33 cellular contexts compared by ENCODE assay signal in genomic region chr5:107319921-107320320, GRCh38.
"Had no signal": no experiment of that assay in that cellular context is flagged by ENCODE, and none has a peak within 500 bp of the region (broad histone marks: within the 10 kb centered on the region; RNA-seq: fewer than 3 reads in every experiment).

No MANE protein-coding gene starts in this region.

- FAIRE-seq: astrocyte, TTC549 had no signal

- DNase-seq: activated B cell treated with CpG ODN at 0.5 μM for 24 hours; activated CD4-positive, alpha-beta memory T cell treated with anti-CD3 and anti-CD28 coated beads for 36 hours; activated CD4-positive, alpha-beta T cell treated with anti-CD3 and anti-CD28 coated beads for 4 hours; activated CD4-positive, alpha-beta T cell treated with anti-CD3 and anti-CD28 coated beads, Interleukin-2, amount 10 ng/mL, durations not matched to agents 24 days and 14 days; activated CD4-positive, alpha-beta T cell treated with anti-CD3 and anti-CD28 coated beads, Interleukin-2, amount 50 U/mL, for 1 hour; activated CD4-positive, alpha-beta T cell treated with anti-CD3 and anti-CD28 coated beads, Interleukin-2, amount 50 U/mL, for 4 hours; activated CD4-positive, CD25-positive, alpha-beta regulatory T cell treated with anti-CD3 and anti-CD28 coated beads, Interleukin-2, amount 50 U/mL, for 72 hours; activated CD8-positive, alpha-beta memory T cell treated with anti-CD3 and anti-CD28 coated beads, Interleukin-2, amount 50 U/mL, for 4 hours; activated CD8-positive, alpha-beta T cell treated with anti-CD3 and anti-CD28 coated beads for 36 hours; activated effector memory CD4-positive, alpha-beta T cell treated with anti-CD3 and anti-CD28 coated beads, Interleukin-2, amount 50 U/mL, for 16 hours; activated gamma-delta T cell treated with Interleukin-2 at 50 U/mL for 16 hours; activated naive CD4-positive, alpha-beta T cell; activated naive CD4-positive, alpha-beta T cell treated with anti-CD3 and anti-CD28 coated beads for 36 hours; activated naive CD4-positive, alpha-beta T cell treated with anti-CD3 and anti-CD28 coated beads, Interleukin-2, amount 50 U/mL, for 16 hours; activated naive CD8-positive, alpha-beta T cell treated with anti-CD3 and anti-CD28 coated beads for 36 hours; activated T-cell treated with anti-CD3 and anti-CD28 coated beads for 4 hours; activated T-cell treated with anti-CD3 and anti-CD28 coated beads, Interleukin-2, amount 50 U/mL, for 1 hour; activated T-cell treated with anti-CD3 and anti-CD28 coated beads, Interleukin-2, amount 50 U/mL, for 4 hours; activated T-cell treated with anti-CD3 and anti-CD28 coated beads, Interleukin-2, amount 50 U/mL, for 72 hours; adrenal gland; amniotic stem cell; aorta; body of pancreas; brain microvascular endothelial cell; central memory CD4-positive, alpha-beta T cell; T-helper 2 cell; T-helper 9 cell had no signal

- H3K36me3 ChIP-seq: adrenal gland, brain microvascular endothelial cell, breast epithelium had no signal

- H3K27me3 ChIP-seq: adrenal gland, body of pancreas, brain microvascular endothelial cell, breast epithelium had no signal

- H3K4me1 ChIP-seq: adrenal gland, body of pancreas, breast epithelium had no signal

- ATAC-seq: activated CD8-positive, alpha-beta T cell treated with anti-CD3 and anti-CD28 coated beads for 36 hours; activated naive CD4-positive, alpha-beta T cell treated with anti-CD3 and anti-CD28 coated beads, Interleukin-2, amount 50 U/mL, for 72 hours; activated T-cell treated with anti-CD3 and anti-CD28 coated beads, Interleukin-2, amount 50 U/mL, for 4 hours; activated T-cell treated with anti-CD3 and anti-CD28 coated beads, Interleukin-2, amount 50 U/mL, for 72 hours; activated T-helper 17 cell treated with anti-CD3 and anti-CD28 coated beads, Interleukin-2, amount 50 U/mL, for 72 hours; body of pancreas had no signal

- H3K9me3 ChIP-seq: adrenal gland, body of pancreas, breast epithelium had no signal

- H3K27ac ChIP-seq: adrenal gland, body of pancreas, brain microvascular endothelial cell, breast epithelium, VCaP had no signal

- H3K4me3 ChIP-seq: adrenal gland, body of pancreas, breast epithelium had no signal
